In genomic region chr3:146544929-146545528, GRCh38 we compare ENCODE assay signal across 1 cellular context.
TF ChIP-seq lines count a peak whose summit lies in the region.

No MANE protein-coding gene starts in this region.

TF ChIP-seq in SK-N-SH treated with all-trans-retinoic acid at 6 μM for 48 hours, 23 proteins besides CTCF, POLR2A, EP300 and RAD21 (continued from another document):
- TF ChIP-seq CREB5 (CRISPR knock-in tag; IDR thresholded peaks at IDR 0.05; ENCODE audit: low read depth) (no peak), BACH2 (CRISPR knock-in tag; IDR thresholded peaks at IDR 0.05; ENCODE audit: borderline replicate concordance) (no peak)
